Comparison of ENCODE assay signal across 8 cellular contexts in the genomic region with DNA sequence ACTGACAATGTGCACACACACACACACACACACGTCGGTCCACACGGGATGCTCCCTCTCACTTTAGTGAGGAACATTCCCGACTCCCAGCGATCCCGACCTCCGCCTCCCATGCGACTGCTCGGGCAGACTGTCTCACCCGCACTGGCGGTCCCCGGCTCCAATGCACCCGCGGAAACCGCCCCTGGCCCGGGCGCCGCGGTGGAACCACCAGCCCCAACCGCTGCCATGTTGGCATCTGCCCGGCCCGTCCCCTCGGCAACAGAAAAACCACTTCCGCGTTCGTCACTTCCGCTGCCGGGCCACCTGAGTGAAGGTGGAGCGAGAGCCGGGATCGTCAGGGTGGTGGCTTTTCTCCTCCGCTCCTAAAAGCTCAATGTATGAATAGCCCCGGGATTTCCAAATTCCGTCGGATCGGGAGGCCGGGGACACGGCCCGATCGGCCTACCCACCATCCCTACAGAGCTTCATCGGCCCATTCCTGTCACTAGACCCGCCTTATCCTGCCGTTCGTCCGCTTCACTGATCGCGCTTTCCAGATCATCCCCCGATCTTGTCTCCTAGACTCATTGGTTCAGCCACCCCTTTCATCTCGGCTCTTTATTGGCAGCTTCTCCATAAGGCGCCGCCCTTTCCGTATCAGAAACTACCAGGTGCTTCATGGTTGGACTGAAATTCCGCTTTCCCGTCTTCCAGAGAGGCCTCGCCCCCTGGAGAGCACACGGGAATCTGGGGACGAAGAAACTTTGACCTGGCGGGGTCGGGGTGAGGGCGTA. TPM values are rescaled to one million over a fixed set of nuclear protein-coding genes. Genes with fewer than 3 reads are reported as not detected.
DNase-seq lines count a peak whose midpoint lies in the region; ATAC-seq lines count a peak whose summit lies in the region.

TSS of gene SLC35A2 (minus strand) at position 240 of the 776 bp plus-strand sequence. CDS start at position 230, 10 bp downstream.

- DNase-seq in AML-193 (lab: John Stamatoyannopoulos, UW) = peak; percentile 42 to 55
- peak; percentile 65 for DNase-seq in GM19238 (ENCODE audit: insufficient read length, low spot score)
- DNase-seq in NCI-H748 treated with DMSO at 0.1 percent for 48 hours (lab: John Stamatoyannopoulos, UW) = peak; percentile 76
- peak; percentile 85 for DNase-seq in activated CD4-positive, alpha-beta T cell treated with anti-CD3 and anti-CD28 coated beads, Interleukin-2, amount 50 U/mL, for 1 hour
- DNase-seq in dedifferentiated amniotic fluid mesenchymal stem cell (ENCODE audit: extremely low spot score) = peak; percentile 42
- DNase-seq in left lobe of liver (ENCODE audit: low spot score) = peak; percentile 84
- DNase-seq in stimulated activated CD4-positive, alpha-beta T cell treated with anti-CD3 and anti-CD28 coated beads, Interleukin-2, amount 100 ng/mL, for 24 hours = peak; percentile 87

- ATAC-seq in HG03460 (IDR thresholded peaks at IDR 0.05; ENCODE audit: unreplicated experiment) (peak; percentile 71), left lobe of liver (peak; percentile 90)

RNA-seq across cellular contexts. Expression of gene SLC35A2, which starts in this region (rescaled TPM):
- total RNA-seq in left lobe of liver = 18.7 TPM

Comparison
In these comparisons a context has a peak if more than half of its experiments do, and no peak if none do; other contexts are left out.
1. Peak in every context shown above with its lines: DNase-seq and ATAC-seq.